16 cellular contexts compared by ENCODE assay signal in the genomic region with DNA sequence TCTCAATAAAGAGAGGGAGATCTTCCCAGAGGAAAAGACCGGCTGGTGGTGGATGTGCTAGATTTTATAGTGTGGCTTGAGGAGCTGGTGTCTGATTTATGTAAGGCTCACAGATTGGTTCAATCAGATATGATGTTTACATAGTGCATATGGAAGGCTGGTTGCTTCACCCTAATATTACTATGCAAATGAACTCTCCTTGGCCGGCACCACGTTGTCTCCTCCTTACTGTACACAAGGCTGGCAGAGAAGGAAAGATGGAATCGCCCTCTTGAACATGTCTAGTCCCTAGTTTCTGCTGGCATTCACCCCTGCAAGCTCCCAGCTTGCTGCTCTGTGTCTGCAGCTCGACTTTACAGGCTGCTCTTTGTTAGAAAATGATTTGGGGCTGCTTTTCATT. TPM values are rescaled to one million over a fixed set of nuclear protein-coding genes. Genes with fewer than 3 reads are reported as not detected.
A peak's percentile ranks its signal among the peaks of the same experiment; 100 is the strongest.
DNase-seq lines count a peak whose midpoint lies in the region; ATAC-seq, FAIRE-seq and TF ChIP-seq lines count a peak whose summit lies in the region.
"Had no signal": no experiment of that assay in that cellular context is flagged by ENCODE, and none has a peak within 500 bp of the region (broad histone marks: within the 10 kb centered on the region; RNA-seq: fewer than 3 reads in every experiment).

No MANE protein-coding gene starts in this region.

- 24 to 43% methylated on average over 5 of the region's 5 CpGs for WGBS in sigmoid colon, 2 donors

- no peaks in the 10 kb centered on the region for H3K9me3 ChIP-seq in Karpas-422 (ENCODE audit: low read length)
- no peaks in the 10 kb centered on the region for H3K9me3 ChIP-seq in astrocyte (ENCODE audit: insufficient read depth, low read depth, low read length)
- no peaks in the 10 kb centered on the region for H3K9me3 ChIP-seq in sigmoid colon
- H3K9me3 ChIP-seq: gastroesophageal sphincter, SJSA1, thyroid gland had no signal

- TF ChIP-seq POLR2A in sigmoid colon (IDR thresholded peaks at IDR 0.05): no peak

- FAIRE-seq in astrocyte (lab: Jason Lieb, UNC): no peak

- peak; percentile 33 for DNase-seq in DMS53 treated with DMSO at 0.1 percent for 48 hours (lab: John Stamatoyannopoulos, UW; ENCODE audit: unreplicated experiment)
- peak; percentile 46 for DNase-seq in Karpas-422
- no peak for DNase-seq in astrocyte (ENCODE audit: low read depth)
- DNase-seq in mesothelial cell of epicardium (ENCODE audit: low spot score in 2 of 2, unreplicated experiment in 2 of 2): no peak
- DNase-seq in AML-193 (lab: John Stamatoyannopoulos, UW): no peak
- no peak for DNase-seq in NCI-H1694 (lab: John Stamatoyannopoulos, UW)
- DNase-seq in sigmoid colon: no peak
- DNase-seq: activated CD4-positive, alpha-beta T cell treated with anti-CD3 and anti-CD28 coated beads for 4 hours; activated effector memory CD4-positive, alpha-beta T cell treated with Interleukin-2 at 50 U/mL for 16 hours; NCI-H2081; thyroid gland had no signal

- H3K27ac Mint-ChIP-seq in astrocyte (ENCODE audit: unreplicated experiment) (peak overlapping the region; percentile 29), mesothelial cell of epicardium (peak overlapping the region; percentile 40)

- H3K4me3 Mint-ChIP-seq in astrocyte (ENCODE audit: unreplicated experiment): no peak overlapping the region
- H3K4me3 Mint-ChIP-seq in mesothelial cell of epicardium: no peak overlapping the region

- H3K27me3 ChIP-seq in Karpas-422 (ENCODE audit: low read length) (no peaks in the 10 kb centered on the region), astrocyte (ENCODE audit: insufficient read depth, low read length) (no peaks in the 10 kb centered on the region), sigmoid colon (no peaks in the 10 kb centered on the region)
- H3K27me3 ChIP-seq: gastroesophageal sphincter, SJSA1, thyroid gland had no signal

- peak overlapping the region; percentile 23 for H3K4me2 ChIP-seq in Karpas-422 (ENCODE audit: low read depth, low read length, poor library complexity, severe bottlenecking)
- H3K4me2 ChIP-seq in astrocyte (ENCODE audit: low read length): no peak overlapping the region

- H3K36me3 ChIP-seq in Karpas-422 (ENCODE audit: insufficient read depth, low read length) (no peaks in the 10 kb centered on the region), astrocyte (ENCODE audit: insufficient read depth, low read length) (no peaks in the 10 kb centered on the region), sigmoid colon (no peaks in the 10 kb centered on the region)
- H3K36me3 ChIP-seq: gastroesophageal sphincter, SJSA1, thyroid gland had no signal

- H3K9me3 Mint-ChIP-seq in astrocyte (ENCODE audit: unreplicated experiment) (peaks cover 4% of the 10 kb centered on the region), mesothelial cell of epicardium (peaks cover 3% of the 10 kb centered on the region)

- ATAC-seq in GM21423 (IDR thresholded peaks at IDR 0.05; ENCODE audit: unreplicated experiment): no peak
- ATAC-seq: gastroesophageal sphincter had no signal

- H3K9ac ChIP-seq in Karpas-422 (ENCODE audit: low read length) (no peak overlapping the region), astrocyte (ENCODE audit: low read length) (no peak overlapping the region)

- H3K27ac ChIP-seq in Karpas-422 (ENCODE audit: low read length) (no peak overlapping the region), astrocyte (ENCODE audit: low read depth, low read length) (no peak overlapping the region), sigmoid colon (no peak overlapping the region)
- H3K27ac ChIP-seq: gastroesophageal sphincter, SJSA1, thyroid gland had no signal

- H3K4me1 ChIP-seq in Karpas-422 (ENCODE audit: low read length) (peaks cover 9% of the 10 kb centered on the region), astrocyte (ENCODE audit: insufficient read depth, low read length) (peaks cover 12% of the 10 kb centered on the region), sigmoid colon (peaks cover 0 to 11% (median 0%) of the 10 kb centered on the region in 4 donors)
- H3K4me1 ChIP-seq: gastroesophageal sphincter had no signal

- no peak for TF ChIP-seq EP300 in sigmoid colon (IDR thresholded peaks at IDR 0.05)

- H3K9me2 ChIP-seq in Karpas-422 (replicated peaks; ENCODE audit: insufficient read depth, low read length): no peaks in the 10 kb centered on the region

- H3K4me3 ChIP-seq in Karpas-422 (ENCODE audit: low read length) (no peak overlapping the region), astrocyte (ENCODE audit: insufficient read depth, low read depth, low read length) (no peak overlapping the region), sigmoid colon (no peak overlapping the region)
- H3K4me3 ChIP-seq: gastroesophageal sphincter, lung, SJSA1, thyroid gland had no signal

- no peaks in the 10 kb centered on the region for H4K20me1 ChIP-seq in Karpas-422 (ENCODE audit: insufficient read depth, low read depth, low read length)
- H4K20me1 ChIP-seq in astrocyte (ENCODE audit: insufficient read depth, low read length): no peaks in the 10 kb centered on the region

- no peak for TF ChIP-seq CTCF in astrocyte (IDR thresholded peaks at IDR 0.05; ENCODE audit: insufficient read depth, low read depth, low read length)
- TF ChIP-seq CTCF in mesothelial cell of epicardium (IDR thresholded peaks at IDR 0.05; ENCODE audit: unreplicated experiment): no peak
- no peak for TF ChIP-seq CTCF in sigmoid colon (IDR thresholded peaks at IDR 0.05)

- peaks cover 2% of the 10 kb centered on the region for H3K27me3 Mint-ChIP-seq in astrocyte (ENCODE audit: low read depth, unreplicated experiment)
- H3K27me3 Mint-ChIP-seq in mesothelial cell of epicardium (ENCODE audit: low read depth): no peaks in the 10 kb centered on the region

- peak overlapping the region; percentile 39; the same call in 1 of the 2 replicates for H2AFZ ChIP-seq in Karpas-422 (ENCODE audit: low read length)
- H2AFZ ChIP-seq in astrocyte (ENCODE audit: low read depth, low read length): no peak overlapping the region

- intact Hi-C loops in sigmoid colon (cut with DNase I): no loop called here

- H3K36me3 Mint-ChIP-seq in astrocyte (ENCODE audit: low read depth, unreplicated experiment) (no peaks in the 10 kb centered on the region), mesothelial cell of epicardium (no peaks in the 10 kb centered on the region)

- H3K4me1 Mint-ChIP-seq in astrocyte (ENCODE audit: low read depth, unreplicated experiment) (peaks cover 6% of the 10 kb centered on the region), mesothelial cell of epicardium (peaks cover 11% of the 10 kb centered on the region)

- H3K79me2 ChIP-seq in Karpas-422 (ENCODE audit: low read length): no peaks in the 10 kb centered on the region
- H3K79me2 ChIP-seq in astrocyte (ENCODE audit: insufficient read depth, low read length): no peaks in the 10 kb centered on the region

RNA-seq across cellular contexts. Expression of a gene that starts 8.9 kb away (rescaled TPM):
- not detected in 2 replicates for total RNA-seq in Karpas-422 (2014; rRNA removed; shearing (Covaris generic); ENCODE audit: low replicate concordance)
- total RNA-seq in astrocyte (not detected in 2 replicates), mesothelial cell of epicardium (not detected in 3 replicates), sigmoid colon (not detected)
- polyA plus RNA-seq in sigmoid colon: not detected
- total RNA-seq: gastroesophageal sphincter, lung, renal cortical epithelial cell, thyroid gland had no signal
- polyA plus RNA-seq: lung had no signal

RNA-seq across cellular contexts. Expression of a gene that starts 13.2 kb away (rescaled TPM):
- total RNA-seq in Karpas-422 (2014; rRNA removed; shearing (Covaris generic); ENCODE audit: low replicate concordance): 29.8 and 40.3 TPM in 2 replicates
- total RNA-seq in astrocyte (60.4 and 63.8 TPM in 2 replicates), mesothelial cell of epicardium (47.4 to 48.7 TPM (median 48.1 TPM) in 3 replicates), sigmoid colon (10 to 100 TPM; 51.9 to 78.4 (median 59.3) TPM)
- 10 to 100 TPM in 1 of 3 donors, 1 to 10 TPM in 2; 4.9 to 13.4 (median 8.4) TPM for polyA plus RNA-seq in sigmoid colon

Comparison
In these comparisons a context has a peak if more than half of its experiments do, and no peak if none do; other contexts are left out.
1. DNase-seq: peak in DMS53 treated with DMSO at 0.1 percent for 48 hours (single experiment) and Karpas-422 (single experiment); none in astrocyte (single experiment), mesothelial cell of epicardium (0 of 2), AML-193 (0 of 2), NCI-H1694 (single experiment) and sigmoid colon (single experiment).